24 cellular contexts compared by ENCODE assay signal in the genomic region with DNA sequence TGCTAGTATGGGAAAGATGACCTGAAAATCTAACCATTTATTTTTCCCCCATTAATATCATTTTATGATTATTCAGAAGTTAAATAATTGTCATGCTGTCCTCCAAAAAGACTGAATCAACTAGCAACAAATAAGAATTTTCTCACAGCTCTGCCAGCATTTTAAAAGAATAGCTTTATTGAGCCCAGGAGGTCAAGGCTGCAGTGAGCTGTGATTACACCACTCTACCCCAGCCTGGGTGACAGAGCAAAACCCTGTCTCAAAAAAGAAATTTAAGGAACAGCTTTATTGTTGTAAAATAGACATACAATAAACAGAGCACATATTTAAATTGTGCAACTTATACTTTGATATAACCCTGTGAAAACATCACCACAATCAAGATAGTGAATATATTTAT. TPM values are rescaled to one million over a fixed set of nuclear protein-coding genes. Genes with fewer than 3 reads are reported as not detected.
A peak's percentile ranks its signal among the peaks of the same experiment; 100 is the strongest.
DNase-seq lines count a peak whose midpoint lies in the region; ATAC-seq, FAIRE-seq and TF ChIP-seq lines count a peak whose summit lies in the region.
"Had no signal": no experiment of that assay in that cellular context is flagged by ENCODE, and none has a peak within 500 bp of the region (broad histone marks: within the 10 kb centered on the region; RNA-seq: fewer than 3 reads in every experiment).

No MANE protein-coding gene starts in this region.

- POLR2A ChIA-PET in activated CD4-positive, alpha-beta memory T cell treated with anti-CD3 and anti-CD28 coated beads for 36 hours (lab: Charles Lee): no interaction called here
- POLR2A ChIA-PET in activated CD4-positive, alpha-beta memory T cell treated with anti-CD3 and anti-CD28 coated beads, Interleukin-2, amount 10 ng/mL, durations not matched to agents 7 days and 5 days (lab: Charles Lee): interaction anchor here (1.7 kb wide), 1 partner anchor 14 kb away, joined by 4 read pairs; no protein-coding TSS in a partner anchor
- POLR2A ChIA-PET in HepG2 (lab: Yijun Ruan, JAX): interaction anchor here (0.9 to 1.7 kb wide), 3 partner anchors 9 to 54 kb away, joined by 3 to 10 read pairs (median 3); no protein-coding TSS in a partner anchor

- H2AFZ ChIP-seq in HepG2 (ENCODE audit: low read length): no peak overlapping the region

- peaks cover 15% of the 10 kb centered on the region for H3K9me3 Mint-ChIP-seq in activated CD4-positive, alpha-beta memory T cell treated with anti-CD3 and anti-CD28 coated beads for 36 hours
- H3K9me3 Mint-ChIP-seq in activated CD4-positive, alpha-beta memory T cell treated with anti-CD3 and anti-CD28 coated beads, Interleukin-2, amount 10 ng/mL, durations not matched to agents 7 days and 5 days: peaks cover 24% of the 10 kb centered on the region
- H3K9me3 Mint-ChIP-seq in activated T-helper 2 cell treated with anti-CD3 and anti-CD28 coated beads, Interferon-gamma antibody, Interleukin-2, Interleukin-4, amounts not matched to agents 10 μg/mL and 5 μg/mL and 100 μg/mL, durations not matched to agents 14 hours and 24 hours and 36 hours: peaks cover 30% of the 10 kb centered on the region
- H3K9me3 Mint-ChIP-seq: GM23338 had no signal

- H3K4me3 ChIP-seq in HepG2 (replicated peaks in 1 of 3; ENCODE audit: insufficient read depth in 1 of 3, low read depth in 2 of 3, low read length in 3 of 3) (no peak overlapping the region), testis (no peak overlapping the region), BE2C (ENCODE audit: low read depth, low read length) (no peak overlapping the region)
- H3K4me3 ChIP-seq: A549, BLaER1, GM12878, GM23338 had no signal

- DNase-seq in activated CD4-positive, alpha-beta memory T cell treated with anti-CD3 and anti-CD28 coated beads for 36 hours: no peak
- no peak for DNase-seq in activated CD4-positive, alpha-beta memory T cell treated with anti-CD3 and anti-CD28 coated beads, Interleukin-2, amount 10 ng/mL, durations not matched to agents 7 days and 5 days
- no peak for DNase-seq in activated T-helper 2 cell treated with anti-CD3 and anti-CD28 coated beads, Interferon-gamma antibody, Interleukin-2, Interleukin-4, amounts not matched to agents 10 μg/mL and 5 μg/mL and 100 μg/mL, durations not matched to agents 14 hours and 24 hours and 36 hours (ENCODE audit: low spot score)
- peak; percentile 51 for DNase-seq in HepG2 (ENCODE audit: low spot score)
- DNase-seq in testis: peak; percentile 64
- DNase-seq in medulla oblongata (ENCODE audit: extremely low spot score): no peak
- no peak for DNase-seq in BE2C
- no peak for DNase-seq in NCI-H510A treated with DMSO at 0.1 percent for 48 hours (lab: John Stamatoyannopoulos, UW)
- DNase-seq: AML-193; CD4-positive, alpha-beta memory T cell; DMS53; DND-41; EL; HCEC 1CT had no signal

- H3K27me3 ChIP-seq in HepG2 (ENCODE audit: control insufficient read depth in 1 of 2, insufficient read depth in 2 of 2, low read length in 2 of 2) (no peaks in the 10 kb centered on the region), testis (no peaks in the 10 kb centered on the region), BE2C (no peaks in the 10 kb centered on the region)
- H3K27me3 ChIP-seq: BLaER1 had no signal

- FAIRE-seq in HepG2 (lab: Jason Lieb, UNC): no peak
- FAIRE-seq: A549, GM12878, H54 had no signal

- no peaks in the 10 kb centered on the region for H3K79me2 ChIP-seq in HepG2 (ENCODE audit: insufficient read depth, low read length)

- TF ChIP-seq RAD21 in HepG2 (CRISPR knock-in tag; IDR thresholded peaks at IDR 0.05): no peak

- peak; percentile 54 for ATAC-seq in HepG2
- ATAC-seq: A549, GM12878, GM23338 had no signal

- H3K36me3 Mint-ChIP-seq in activated CD4-positive, alpha-beta memory T cell treated with anti-CD3 and anti-CD28 coated beads for 36 hours: peaks cover 11% of the 10 kb centered on the region
- H3K36me3 Mint-ChIP-seq in activated CD4-positive, alpha-beta memory T cell treated with anti-CD3 and anti-CD28 coated beads, Interleukin-2, amount 10 ng/mL, durations not matched to agents 7 days and 5 days (ENCODE audit: low read depth): peaks cover 34% of the 10 kb centered on the region
- peaks cover 6% of the 10 kb centered on the region for H3K36me3 Mint-ChIP-seq in activated T-helper 2 cell treated with anti-CD3 and anti-CD28 coated beads, Interferon-gamma antibody, Interleukin-2, Interleukin-4, amounts not matched to agents 10 μg/mL and 5 μg/mL and 100 μg/mL, durations not matched to agents 14 hours and 24 hours and 36 hours (ENCODE audit: low read depth)
- H3K36me3 Mint-ChIP-seq: CD14-positive monocyte; CD4-positive, alpha-beta memory T cell; IgD-negative memory B cell had no signal

- 0 out of 2 replicates have a peak overlapping the region, but pooled peaks have one; percentile 21 for H3K9ac ChIP-seq in HepG2 (ENCODE audit: insufficient read depth, low read depth, low read length)
- H3K9ac ChIP-seq: BLaER1 had no signal

- peaks cover 70% of the 10 kb centered on the region for H3K4me1 ChIP-seq in HepG2 (ENCODE audit: insufficient read depth, low read length)
- peaks cover 25% of the 10 kb centered on the region for H3K4me1 ChIP-seq in testis
- no peaks in the 10 kb centered on the region for H3K4me1 ChIP-seq in BE2C

- H3K27ac ChIP-seq in HepG2 (ENCODE audit: extremely low read length, insufficient read depth, low read length) (peak overlapping the region; percentile 69), testis (peak overlapping the region; percentile 69 to 81)
- H3K27ac ChIP-seq: 22Rv1, A549, BLaER1, HL-60 had no signal

- intact Hi-C loops in activated CD4-positive, alpha-beta memory T cell treated with anti-CD3 and anti-CD28 coated beads for 36 hours (cut with micrococcal nuclease): no loop called here
- intact Hi-C loops in activated T-helper 2 cell treated with anti-CD3 and anti-CD28 coated beads, Interferon-gamma antibody, Interleukin-2, Interleukin-4, amounts not matched to agents 10 μg/mL and 5 μg/mL and 100 μg/mL, durations not matched to agents 14 hours and 24 hours and 36 hours (cut with micrococcal nuclease): no loop called here
- intact Hi-C loops in HepG2 (cut with micrococcal nuclease; ENCODE audit: unreplicated experiment) (loop anchor here (1.0 kb wide), 1 partner anchor 9 kb away; no protein-coding TSS in a partner anchor), testis (cut with DNase I; ENCODE audit: low total_unique reads) (no loop called here)

- H3K9me3 ChIP-seq in HepG2 (ENCODE audit: low read length) (peaks cover 7% of the 10 kb centered on the region), testis (no peaks in the 10 kb centered on the region), BE2C (no peaks in the 10 kb centered on the region)

- no peak overlapping the region for H3K4me3 Mint-ChIP-seq in activated CD4-positive, alpha-beta memory T cell treated with anti-CD3 and anti-CD28 coated beads for 36 hours
- no peak overlapping the region for H3K4me3 Mint-ChIP-seq in activated CD4-positive, alpha-beta memory T cell treated with anti-CD3 and anti-CD28 coated beads, Interleukin-2, amount 10 ng/mL, durations not matched to agents 7 days and 5 days
- no peak overlapping the region for H3K4me3 Mint-ChIP-seq in activated T-helper 2 cell treated with anti-CD3 and anti-CD28 coated beads, Interferon-gamma antibody, Interleukin-2, Interleukin-4, amounts not matched to agents 10 μg/mL and 5 μg/mL and 100 μg/mL, durations not matched to agents 14 hours and 24 hours and 36 hours (ENCODE audit: low read depth)
- H3K4me3 Mint-ChIP-seq: CD14-positive monocyte; CD4-positive, alpha-beta memory T cell; GM23338; IgD-negative memory B cell had no signal

- BruUV-seq in HepG2 (replicated peaks; lab: Mats Ljungman, UMichigan): no TSS peak

- H3K27me3 Mint-ChIP-seq in activated CD4-positive, alpha-beta memory T cell treated with anti-CD3 and anti-CD28 coated beads for 36 hours: no peaks in the 10 kb centered on the region
- no peaks in the 10 kb centered on the region for H3K27me3 Mint-ChIP-seq in activated CD4-positive, alpha-beta memory T cell treated with anti-CD3 and anti-CD28 coated beads, Interleukin-2, amount 10 ng/mL, durations not matched to agents 7 days and 5 days
- H3K27me3 Mint-ChIP-seq in activated T-helper 2 cell treated with anti-CD3 and anti-CD28 coated beads, Interferon-gamma antibody, Interleukin-2, Interleukin-4, amounts not matched to agents 10 μg/mL and 5 μg/mL and 100 μg/mL, durations not matched to agents 14 hours and 24 hours and 36 hours (ENCODE audit: low read depth): no peaks in the 10 kb centered on the region
- H3K27me3 Mint-ChIP-seq: CD4-positive, alpha-beta memory T cell; IgD-negative memory B cell had no signal

- peak overlapping the region; percentile 21; the same call in 1 of the 2 replicates for H3K4me2 ChIP-seq in HepG2 (ENCODE audit: low read depth, low read length)
- H3K4me2 ChIP-seq: A549, BLaER1, GM23338 had no signal

- peak in 1 of 2 experiments; percentile 40; a peak in 1 of 4 replicates for TF ChIP-seq EP300 in HepG2 (IDR thresholded peaks at IDR 0.05; ENCODE audit: low read depth in 2 of 2, low read length in 2 of 2)
- no peak for TF ChIP-seq EP300 in HepG2 (CRISPR knock-in tag; IDR thresholded peaks at IDR 0.05; ENCODE audit: borderline replicate concordance)

- TF ChIP-seq CTCF in HepG2 (CRISPR knock-in tag; IDR thresholded peaks at IDR 0.05): no peak
- no peak for TF ChIP-seq CTCF in testis (IDR thresholded peaks at IDR 0.05)
- no peak for TF ChIP-seq CTCF in BE2C (IDR thresholded peaks at IDR 0.05; ENCODE audit: low read depth, low read length)

- peaks cover 54% of the 10 kb centered on the region for H3K4me1 Mint-ChIP-seq in activated CD4-positive, alpha-beta memory T cell treated with anti-CD3 and anti-CD28 coated beads for 36 hours (ENCODE audit: low read depth)
- peaks cover 41% of the 10 kb centered on the region for H3K4me1 Mint-ChIP-seq in activated CD4-positive, alpha-beta memory T cell treated with anti-CD3 and anti-CD28 coated beads, Interleukin-2, amount 10 ng/mL, durations not matched to agents 7 days and 5 days
- peaks cover 32% of the 10 kb centered on the region for H3K4me1 Mint-ChIP-seq in activated T-helper 2 cell treated with anti-CD3 and anti-CD28 coated beads, Interferon-gamma antibody, Interleukin-2, Interleukin-4, amounts not matched to agents 10 μg/mL and 5 μg/mL and 100 μg/mL, durations not matched to agents 14 hours and 24 hours and 36 hours (ENCODE audit: low read depth)

- CTCF ChIA-PET in activated CD4-positive, alpha-beta memory T cell treated with anti-CD3 and anti-CD28 coated beads for 36 hours (lab: Charles Lee): interaction anchor here (1.1 to 1.4 kb wide), 2 partner anchors 12 to 76 kb away, joined by 3 read pairs; no protein-coding TSS in a partner anchor
- CTCF ChIA-PET in activated CD4-positive, alpha-beta memory T cell treated with anti-CD3 and anti-CD28 coated beads, Interleukin-2, amount 10 ng/mL, durations not matched to agents 7 days and 5 days (lab: Charles Lee): interaction anchor here (1.2 kb wide), 1 partner anchor 56 kb away, joined by 4 read pairs; no protein-coding TSS in a partner anchor
- CTCF ChIA-PET in HepG2 (lab: Yijun Ruan, JAX; ENCODE audit: low intra/inter-chr PET ratio, low total read pairs): no interaction called here

- H4K20me1 ChIP-seq in HepG2 (ENCODE audit: insufficient read depth, low read length): no peaks in the 10 kb centered on the region
- H4K20me1 ChIP-seq: BLaER1 had no signal

- TF ChIP-seq POLR2A in HepG2 (IDR thresholded peaks at IDR 0.05; ENCODE audit: insufficient read depth in 1 of 2, low read depth in 2 of 2, low read length in 2 of 2) (no peak), testis (IDR thresholded peaks at IDR 0.05) (no peak)

- H3K36me3 ChIP-seq in HepG2 (replicated peaks in 1 of 2; ENCODE audit: control insufficient read depth in 1 of 2, insufficient read depth in 2 of 2, low read length in 2 of 2) (no peaks in the 10 kb centered on the region), testis (ENCODE audit: low read depth, missing control alignments) (no peaks in the 10 kb centered on the region), BE2C (no peaks in the 10 kb centered on the region)
- H3K36me3 ChIP-seq: BLaER1 had no signal

- H3K27ac Mint-ChIP-seq in activated CD4-positive, alpha-beta memory T cell treated with anti-CD3 and anti-CD28 coated beads for 36 hours: peak overlapping the region; percentile 68
- no peak overlapping the region for H3K27ac Mint-ChIP-seq in activated CD4-positive, alpha-beta memory T cell treated with anti-CD3 and anti-CD28 coated beads, Interleukin-2, amount 10 ng/mL, durations not matched to agents 7 days and 5 days
- H3K27ac Mint-ChIP-seq in activated T-helper 2 cell treated with anti-CD3 and anti-CD28 coated beads, Interferon-gamma antibody, Interleukin-2, Interleukin-4, amounts not matched to agents 10 μg/mL and 5 μg/mL and 100 μg/mL, durations not matched to agents 14 hours and 24 hours and 36 hours: peak overlapping the region; percentile 18
- H3K27ac Mint-ChIP-seq: GM23338, IgD-negative memory B cell had no signal

- in situ Hi-C loops in HepG2 (cut with HindIII; ENCODE audit: extremely low pct_ligation_motif_present, low pct_unique_long_range_greater_than_20kb): no loop called here

RNA-seq across cellular contexts. Expression of a gene that starts 24.8 kb away (rescaled TPM):
- total RNA-seq in activated CD4-positive, alpha-beta memory T cell treated with anti-CD3 and anti-CD28 coated beads for 36 hours: 10 to 100 TPM; 15.7 to 16.4 TPM
- 1 to 10 TPM; 4.8 to 5.4 TPM for total RNA-seq in activated CD4-positive, alpha-beta memory T cell treated with anti-CD3 and anti-CD28 coated beads, Interleukin-2, amount 10 ng/mL, durations not matched to agents 7 days and 5 days
- 6.8 and 7.0 TPM in 2 replicates for total RNA-seq in activated T-helper 2 cell treated with anti-CD3 and anti-CD28 coated beads, Interferon-gamma antibody, Interleukin-2, Interleukin-4, amounts not matched to agents 10 μg/mL and 5 μg/mL and 100 μg/mL, durations not matched to agents 14 hours and 24 hours and 36 hours
- not detected in 2 replicates for total RNA-seq in HepG2 (2016; rRNA removed; fragmentation: Illumina TruSeq; extraction: Trizol)
- not detected in 2 replicates for total RNA-seq in HepG2 (2016; cell fraction: cytosol; rRNA removed; fragmentation: Illumina TruSeq; extraction: Trizol; ENCODE audit: low read depth)
- total RNA-seq in HepG2 (2016; cell fraction: insoluble cytoplasmic fraction; rRNA removed; fragmentation: Illumina TruSeq; extraction: Trizol): not detected in 2 replicates
- total RNA-seq in HepG2 (2016; cell fraction: membrane; rRNA removed; fragmentation: Illumina TruSeq; extraction: Trizol): not detected in 2 replicates
- not detected in 2 replicates for total RNA-seq in HepG2 (2016; cell fraction: nucleus; rRNA removed; fragmentation: Illumina TruSeq; extraction: Trizol)
- polyA plus RNA-seq in HepG2 (2011; rRNA removed): not detected in 2 replicates
- not detected in 2 replicates for polyA plus RNA-seq in HepG2 (2011; cell fraction: cytosol; rRNA removed)
- not detected in 2 replicates for polyA plus RNA-seq in HepG2 (2011; cell fraction: nucleus; rRNA removed)
- 0.05 and 0.07 TPM in 2 replicates for polyA plus RNA-seq in HepG2 (2012)
- polyA plus RNA-seq in HepG2 (2016; cell fraction: cytosol; fragmentation: Illumina TruSeq; extraction: Trizol; ENCODE audit: low read depth): not detected in 2 replicates
- polyA plus RNA-seq in HepG2 (2016; cell fraction: insoluble cytoplasmic fraction; fragmentation: Illumina TruSeq; extraction: Trizol; ENCODE audit: low read depth): not detected in 2 replicates
- not detected in 2 replicates for polyA plus RNA-seq in HepG2 (2016; cell fraction: membrane; fragmentation: Illumina TruSeq; extraction: Trizol; ENCODE audit: low read depth)
- not detected in 2 replicates for polyA plus RNA-seq in HepG2 (2016; cell fraction: nucleus; fragmentation: Illumina TruSeq; extraction: Trizol; ENCODE audit: insufficient read depth, low read depth)
- polyA minus RNA-seq in HepG2 (2011; rRNA and poly(A)+ RNA removed; ENCODE audit: low replicate concordance): 0.33 TPM in 1 of 2 replicates, not detected in the other
- polyA minus RNA-seq in HepG2 (2011; cell fraction: cytosol; rRNA and poly(A)+ RNA removed): not detected in 2 replicates
- polyA minus RNA-seq in HepG2 (2011; cell fraction: nucleus; rRNA and poly(A)+ RNA removed): not detected in 2 replicates
- total RNA-seq in testis: 10 to 100 TPM; 21.4 to 36.5 TPM
- polyA plus RNA-seq in testis (ENCODE audit: insufficient read depth, low read depth, low replicate concordance): 15.8 TPM
- not detected for polyA plus RNA-seq in BE2C (2012; ENCODE audit: insufficient read depth, insufficient read length, low read depth)
- total RNA-seq: G401 had no signal
- polyA plus RNA-seq: CD4-positive, alpha-beta memory T cell; IgD-negative memory B cell had no signal

RNA-seq across cellular contexts. Expression of a gene that starts 27.5 kb away (rescaled TPM):
- total RNA-seq in activated CD4-positive, alpha-beta memory T cell treated with anti-CD3 and anti-CD28 coated beads for 36 hours: under 1 TPM in 1 of 2 experiments, not detected in 1; 0.44 TPM
- total RNA-seq in activated CD4-positive, alpha-beta memory T cell treated with anti-CD3 and anti-CD28 coated beads, Interleukin-2, amount 10 ng/mL, durations not matched to agents 7 days and 5 days: under 1 TPM in 1 of 2 experiments, not detected in 1; 0.48 TPM
- total RNA-seq in activated T-helper 2 cell treated with anti-CD3 and anti-CD28 coated beads, Interferon-gamma antibody, Interleukin-2, Interleukin-4, amounts not matched to agents 10 μg/mL and 5 μg/mL and 100 μg/mL, durations not matched to agents 14 hours and 24 hours and 36 hours: not detected in 2 replicates
- not detected in 2 replicates for total RNA-seq in HepG2 (2016; rRNA removed; fragmentation: Illumina TruSeq; extraction: Trizol)
- not detected in 2 replicates for total RNA-seq in HepG2 (2016; cell fraction: cytosol; rRNA removed; fragmentation: Illumina TruSeq; extraction: Trizol; ENCODE audit: low read depth)
- total RNA-seq in HepG2 (2016; cell fraction: insoluble cytoplasmic fraction; rRNA removed; fragmentation: Illumina TruSeq; extraction: Trizol): not detected in 2 replicates
- total RNA-seq in HepG2 (2016; cell fraction: membrane; rRNA removed; fragmentation: Illumina TruSeq; extraction: Trizol): not detected in 2 replicates
- not detected in 2 replicates for total RNA-seq in HepG2 (2016; cell fraction: nucleus; rRNA removed; fragmentation: Illumina TruSeq; extraction: Trizol)
- polyA plus RNA-seq in HepG2 (2011; rRNA removed): 0.08 and 0.18 TPM in 2 replicates
- polyA plus RNA-seq in HepG2 (2011; cell fraction: cytosol; rRNA removed): 0.03 and 0.04 TPM in 2 replicates
- polyA plus RNA-seq in HepG2 (2011; cell fraction: nucleus; rRNA removed): not detected in 2 replicates
- 0.11 and 0.20 TPM in 2 replicates for polyA plus RNA-seq in HepG2 (2012)
- polyA plus RNA-seq in HepG2 (2016; cell fraction: cytosol; fragmentation: Illumina TruSeq; extraction: Trizol; ENCODE audit: low read depth): not detected in 2 replicates
- not detected in 2 replicates for polyA plus RNA-seq in HepG2 (2016; cell fraction: insoluble cytoplasmic fraction; fragmentation: Illumina TruSeq; extraction: Trizol; ENCODE audit: low read depth)
- polyA plus RNA-seq in HepG2 (2016; cell fraction: membrane; fragmentation: Illumina TruSeq; extraction: Trizol; ENCODE audit: low read depth): not detected in 2 replicates
- not detected in 2 replicates for polyA plus RNA-seq in HepG2 (2016; cell fraction: nucleus; fragmentation: Illumina TruSeq; extraction: Trizol; ENCODE audit: insufficient read depth, low read depth)
- polyA minus RNA-seq in HepG2 (2011; rRNA and poly(A)+ RNA removed; ENCODE audit: low replicate concordance): 2.7 TPM in 1 of 2 replicates, not detected in the other
- not detected in 2 replicates for polyA minus RNA-seq in HepG2 (2011; cell fraction: cytosol; rRNA and poly(A)+ RNA removed)
- not detected in 2 replicates for polyA minus RNA-seq in HepG2 (2011; cell fraction: nucleus; rRNA and poly(A)+ RNA removed)
- total RNA-seq in testis: under 1 TPM; 0.62 to 0.63 TPM
- 1.8 TPM for polyA plus RNA-seq in testis (ENCODE audit: insufficient read depth, low read depth, low replicate concordance)
- not detected for polyA plus RNA-seq in BE2C (2012; ENCODE audit: insufficient read depth, insufficient read length, low read depth)
- total RNA-seq: G401, GM23338 had no signal
- polyA plus RNA-seq: CD4-positive, alpha-beta memory T cell; GM23338; IgD-negative memory B cell had no signal

RNA-seq across cellular contexts. Expression of a gene that starts 44.7 kb away (rescaled TPM):
- 10 to 100 TPM; 42.1 to 46.1 TPM for total RNA-seq in activated CD4-positive, alpha-beta memory T cell treated with anti-CD3 and anti-CD28 coated beads for 36 hours
- total RNA-seq in activated CD4-positive, alpha-beta memory T cell treated with anti-CD3 and anti-CD28 coated beads, Interleukin-2, amount 10 ng/mL, durations not matched to agents 7 days and 5 days: 10 to 100 TPM; 63.3 to 66.3 TPM
- 24.4 and 27.2 TPM in 2 replicates for total RNA-seq in activated T-helper 2 cell treated with anti-CD3 and anti-CD28 coated beads, Interferon-gamma antibody, Interleukin-2, Interleukin-4, amounts not matched to agents 10 μg/mL and 5 μg/mL and 100 μg/mL, durations not matched to agents 14 hours and 24 hours and 36 hours
- total RNA-seq in HepG2 (2016; rRNA removed; fragmentation: Illumina TruSeq; extraction: Trizol): 9.5 and 21.5 TPM in 2 replicates
- 1.4 and 1.7 TPM in 2 replicates for total RNA-seq in HepG2 (2016; cell fraction: cytosol; rRNA removed; fragmentation: Illumina TruSeq; extraction: Trizol; ENCODE audit: low read depth)
- 10.3 and 20.5 TPM in 2 replicates for total RNA-seq in HepG2 (2016; cell fraction: insoluble cytoplasmic fraction; rRNA removed; fragmentation: Illumina TruSeq; extraction: Trizol)
- 5.6 and 6.5 TPM in 2 replicates for total RNA-seq in HepG2 (2016; cell fraction: membrane; rRNA removed; fragmentation: Illumina TruSeq; extraction: Trizol)
- 13.3 and 18.2 TPM in 2 replicates for total RNA-seq in HepG2 (2016; cell fraction: nucleus; rRNA removed; fragmentation: Illumina TruSeq; extraction: Trizol)
- polyA plus RNA-seq in HepG2 (2011; rRNA removed): 3.9 and 7.1 TPM in 2 replicates
- polyA plus RNA-seq in HepG2 (2011; cell fraction: cytosol; rRNA removed): 3.0 and 3.4 TPM in 2 replicates
- 2.3 and 2.6 TPM in 2 replicates for polyA plus RNA-seq in HepG2 (2011; cell fraction: nucleus; rRNA removed)
- polyA plus RNA-seq in HepG2 (2012): 5.5 and 10.6 TPM in 2 replicates
- 0.46 and 0.79 TPM in 2 replicates for polyA plus RNA-seq in HepG2 (2016; cell fraction: cytosol; fragmentation: Illumina TruSeq; extraction: Trizol; ENCODE audit: low read depth)
- 15.6 and 16.8 TPM in 2 replicates for polyA plus RNA-seq in HepG2 (2016; cell fraction: insoluble cytoplasmic fraction; fragmentation: Illumina TruSeq; extraction: Trizol; ENCODE audit: low read depth)
- polyA plus RNA-seq in HepG2 (2016; cell fraction: membrane; fragmentation: Illumina TruSeq; extraction: Trizol; ENCODE audit: low read depth): 2.4 and 2.7 TPM in 2 replicates
- 10.7 and 13.0 TPM in 2 replicates for polyA plus RNA-seq in HepG2 (2016; cell fraction: nucleus; fragmentation: Illumina TruSeq; extraction: Trizol; ENCODE audit: insufficient read depth, low read depth)
- polyA minus RNA-seq in HepG2 (2011; rRNA and poly(A)+ RNA removed; ENCODE audit: low replicate concordance): 6.2 and 8.6 TPM in 2 replicates
- polyA minus RNA-seq in HepG2 (2011; cell fraction: cytosol; rRNA and poly(A)+ RNA removed): 5.6 and 8.0 TPM in 2 replicates
- 13.3 and 20.0 TPM in 2 replicates for polyA minus RNA-seq in HepG2 (2011; cell fraction: nucleus; rRNA and poly(A)+ RNA removed)
- total RNA-seq in testis: 10 to 100 TPM in 1 of 2 donors, 1 to 10 TPM in 1; 7.1 to 11.0 TPM
- 9.5 TPM for polyA plus RNA-seq in testis (ENCODE audit: insufficient read depth, low read depth, low replicate concordance)
- polyA plus RNA-seq in BE2C (2012; ENCODE audit: insufficient read depth, insufficient read length, low read depth): 3.0 TPM
- polyA plus RNA-seq: IgD-negative memory B cell had no signal

Comparison
In these comparisons a context has a peak if more than half of its experiments do, and no peak if none do; other contexts are left out.
1. DNase-seq: peak in HepG2 (single experiment) and testis (single experiment); none in activated CD4-positive, alpha-beta memory T cell treated with anti-CD3 and anti-CD28 coated beads for 36 hours (single experiment), activated CD4-positive, alpha-beta memory T cell treated with anti-CD3 and anti-CD28 coated beads, Interleukin-2, amount 10 ng/mL, durations not matched to agents 7 days and 5 days (single experiment), activated T-helper 2 cell treated with anti-CD3 and anti-CD28 coated beads, Interferon-gamma antibody, Interleukin-2, Interleukin-4, amounts not matched to agents 10 μg/mL and 5 μg/mL and 100 μg/mL, durations not matched to agents 14 hours and 24 hours and 36 hours (single experiment), medulla oblongata (single experiment), BE2C (single experiment) and NCI-H510A treated with DMSO at 0.1 percent for 48 hours (single experiment).